ENCODE assay signal across 8 cellular contexts in the genomic region with DNA sequence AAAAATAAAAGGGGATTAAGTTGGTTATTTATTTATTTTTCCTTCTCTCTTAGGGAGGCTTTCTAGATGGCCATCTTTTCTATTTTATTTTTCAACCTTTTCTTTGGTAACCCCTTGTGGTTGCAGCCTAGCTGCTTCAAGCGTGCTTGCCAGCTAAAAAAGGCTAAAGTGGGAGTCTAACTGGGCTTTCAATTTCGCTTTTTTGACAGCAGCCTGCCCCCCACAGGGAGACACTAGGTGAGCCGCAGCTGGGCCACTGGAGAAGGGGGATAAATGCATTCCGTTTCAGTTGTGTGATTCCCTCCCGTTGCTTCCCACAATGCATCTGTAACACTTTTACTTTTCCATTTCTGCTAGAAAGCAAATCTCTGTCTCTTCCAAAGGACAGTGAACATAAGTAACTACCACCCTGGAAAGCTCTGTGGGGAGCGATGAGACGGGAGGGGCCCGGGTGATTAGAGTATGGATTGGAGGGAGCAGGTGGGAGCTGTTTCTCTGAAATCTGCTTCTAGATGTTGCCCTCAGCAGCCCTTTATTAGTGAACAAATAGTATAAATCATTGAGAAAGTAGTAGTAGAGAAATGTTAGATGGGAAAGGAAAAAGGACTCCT.
A peak's percentile ranks its signal among the peaks of the same experiment; 100 is the strongest.
DNase-seq lines count a peak whose midpoint lies in the region; ATAC-seq and TF ChIP-seq lines count a peak whose summit lies in the region.

No MANE protein-coding gene starts in this region.

- DNase-seq in GM19240 (ENCODE audit: insufficient read length, low spot score) = peak; percentile 45
- DNase-seq in astrocyte of the hippocampus (ENCODE audit: low read depth, low spot score) = peak; percentile 55
- no peak for DNase-seq in COLO829 (ENCODE audit: low spot score)
- DNase-seq in activated CD8-positive, alpha-beta memory T cell treated with anti-CD3 and anti-CD28 coated beads, Interleukin-2, amount 50 U/mL, for 48 hours = no peak
- DNase-seq in SIG-M5 treated with dmso at 0.1 percent for 504 hours (lab: John Stamatoyannopoulos, UW; ENCODE audit: unreplicated experiment) = no peak
- no peak for DNase-seq in stimulated activated CD8-positive, alpha-beta memory T cell treated with anti-CD3 and anti-CD28 coated beads, Interleukin-4, amount 100 ng/mL, for 48 hours

- no peaks in the 10 kb centered on the region for H3K36me3 ChIP-seq in parathyroid adenoma (ENCODE audit: control insufficient read depth, insufficient read depth, low read length)

- no peaks in the 10 kb centered on the region for H3K4me1 ChIP-seq in parathyroid adenoma

- H3K79me2 ChIP-seq in parathyroid adenoma = no peaks in the 10 kb centered on the region

- no peak overlapping the region for H3K9ac ChIP-seq in parathyroid adenoma

- H3K4me2 ChIP-seq in parathyroid adenoma (ENCODE audit: low read length) = no peak overlapping the region

- peak; percentile 55 for ATAC-seq in HG02973 (IDR thresholded peaks at IDR 0.05; ENCODE audit: unreplicated experiment)

- peak overlapping the region; percentile 33 for H2AFZ ChIP-seq in parathyroid adenoma

- no peaks in the 10 kb centered on the region for H3K9me3 ChIP-seq in parathyroid adenoma (ENCODE audit: control insufficient read depth, low read length)

- no peak overlapping the region for H3K27ac ChIP-seq in parathyroid adenoma

- no peaks in the 10 kb centered on the region for H3K27me3 ChIP-seq in parathyroid adenoma (ENCODE audit: control insufficient read depth, insufficient read depth, low read length)

- no peak for TF ChIP-seq CTCF in parathyroid adenoma (IDR thresholded peaks at IDR 0.05)

- H3K4me3 ChIP-seq in parathyroid adenoma (ENCODE audit: low read depth, low read length) = no peak overlapping the region

Comparison
In these comparisons a context has a peak if more than half of its experiments do, and no peak if none do; other contexts are left out.
1. DNase-seq: peak in GM19240 (single experiment) and astrocyte of the hippocampus (single experiment); none in COLO829 (single experiment), activated CD8-positive, alpha-beta memory T cell treated with anti-CD3 and anti-CD28 coated beads, Interleukin-2, amount 50 U/mL, for 48 hours (single experiment), SIG-M5 treated with dmso at 0.1 percent for 504 hours (single experiment) and stimulated activated CD8-positive, alpha-beta memory T cell treated with anti-CD3 and anti-CD28 coated beads, Interleukin-4, amount 100 ng/mL, for 48 hours (single experiment).